23 cellular contexts compared by ENCODE assay signal in genomic region chr1:206828765-206829164, GRCh38. TPM values are rescaled to one million over a fixed set of nuclear protein-coding genes. Genes with fewer than 3 reads are reported as not detected.
A peak's percentile ranks its signal among the peaks of the same experiment; 100 is the strongest.
DNase-seq lines count a peak whose midpoint lies in the region; ATAC-seq and TF ChIP-seq lines count a peak whose summit lies in the region.
"Had no signal": no experiment of that assay in that cellular context is flagged by ENCODE, and none has a peak within 500 bp of the region (broad histone marks: within the 10 kb centered on the region; RNA-seq: fewer than 3 reads in every experiment).

No MANE protein-coding gene starts in this region.

- no peak for DNase-seq in stimulated activated naive CD8-positive, alpha-beta T cell treated with anti-CD3 and anti-CD28 coated beads, Interleukin-15, amount 100 ng/mL, for 72 hours
- no peak for DNase-seq in T-cell
- DNase-seq in fibroblast of pulmonary artery (ENCODE audit: low read depth): no peak
- no peak for DNase-seq in NCI-H510A (lab: John Stamatoyannopoulos, UW)
- no peak for DNase-seq in HEK293T (ENCODE audit: extremely low spot score)
- DNase-seq: activated CD4-positive, alpha-beta T cell treated with anti-CD3 and anti-CD28 coated beads, Interleukin-2, amount 50 U/mL, for 4 hours; activated T-cell treated with anti-CD3 and anti-CD28 coated beads, Interleukin-2, amount 50 U/mL, for 48 hours; caudate nucleus; foreskin melanocyte; GF-D8; left colon; NCI-H2107; NCI-H82; occipital lobe; right cardiac atrium; uterus had no signal

- H3K27ac Mint-ChIP-seq in stimulated activated naive CD8-positive, alpha-beta T cell treated with anti-CD3 and anti-CD28 coated beads, Interleukin-15, Interleukin-2, amounts not matched to agents 100 ng/mL and 50 ng/mL, for 24 hours: peak overlapping the region; percentile 60
- H3K27ac Mint-ChIP-seq in stimulated activated naive CD8-positive, alpha-beta T cell treated with anti-CD3 and anti-CD28 coated beads, Interleukin-15, amount 100 ng/mL, for 72 hours: no peak overlapping the region
- peak overlapping the region; percentile 88 to 89 for H3K27ac Mint-ChIP-seq in T-cell

- POLR2A ChIA-PET in T-cell (lab: Charles Lee) (interaction anchor here (0.6 to 0.7 kb wide), 3 partner anchors 87 to 225 kb away, joined by 3 to 4 read pairs (median 3); partner anchors contain the start of gene PFKFB2 (in 1 of the 2)), HEK293T (lab: Yijun Ruan, JAX) (no interaction called here)

- H3K9me3 Mint-ChIP-seq in stimulated activated naive CD8-positive, alpha-beta T cell treated with anti-CD3 and anti-CD28 coated beads, Interleukin-15, Interleukin-2, amounts not matched to agents 100 ng/mL and 50 ng/mL, for 24 hours: no peaks in the 10 kb centered on the region
- no peaks in the 10 kb centered on the region for H3K9me3 Mint-ChIP-seq in stimulated activated naive CD8-positive, alpha-beta T cell treated with anti-CD3 and anti-CD28 coated beads, Interleukin-15, amount 100 ng/mL, for 72 hours
- H3K9me3 Mint-ChIP-seq in T-cell: no peaks in the 10 kb centered on the region

- H3K36me3 Mint-ChIP-seq in stimulated activated naive CD8-positive, alpha-beta T cell treated with anti-CD3 and anti-CD28 coated beads, Interleukin-15, Interleukin-2, amounts not matched to agents 100 ng/mL and 50 ng/mL, for 24 hours (ENCODE audit: low read depth): no peaks in the 10 kb centered on the region
- H3K36me3 Mint-ChIP-seq in T-cell: no peaks in the 10 kb centered on the region

- H3K4me1 Mint-ChIP-seq in stimulated activated naive CD8-positive, alpha-beta T cell treated with anti-CD3 and anti-CD28 coated beads, Interleukin-15, Interleukin-2, amounts not matched to agents 100 ng/mL and 50 ng/mL, for 24 hours (ENCODE audit: low read depth): peaks cover 59% of the 10 kb centered on the region
- peaks cover 42% of the 10 kb centered on the region for H3K4me1 Mint-ChIP-seq in stimulated activated naive CD8-positive, alpha-beta T cell treated with anti-CD3 and anti-CD28 coated beads, Interleukin-15, amount 100 ng/mL, for 72 hours
- H3K4me1 Mint-ChIP-seq in T-cell: peaks cover 42 to 61% (median 42%) of the 10 kb centered on the region in 3 donors

- H3K4me3 Mint-ChIP-seq in stimulated activated naive CD8-positive, alpha-beta T cell treated with anti-CD3 and anti-CD28 coated beads, Interleukin-15, Interleukin-2, amounts not matched to agents 100 ng/mL and 50 ng/mL, for 24 hours: peak overlapping the region; percentile 54
- H3K4me3 Mint-ChIP-seq in stimulated activated naive CD8-positive, alpha-beta T cell treated with anti-CD3 and anti-CD28 coated beads, Interleukin-15, amount 100 ng/mL, for 72 hours: peak overlapping the region in 1 of 2 donors; percentile 61
- H3K4me3 Mint-ChIP-seq in T-cell: peak overlapping the region in 1 of 3 donors; percentile 66

- ATAC-seq in stimulated activated naive CD8-positive, alpha-beta T cell treated with anti-CD3 and anti-CD28 coated beads, Interleukin-15, amount 100 ng/mL, for 72 hours: no peak
- ATAC-seq in T-cell (replicated peaks in 1 of 4) (peak in 3 of 4 experiments; percentile 11 to 34 (median 19)), GM21515 (IDR thresholded peaks at IDR 0.05; ENCODE audit: unreplicated experiment) (no peak), GM19397 (IDR thresholded peaks at IDR 0.05; ENCODE audit: unreplicated experiment) (no peak)
- ATAC-seq: left colon, right cardiac atrium had no signal

- no peak overlapping the region for H3K4me3 ChIP-seq in fibroblast of pulmonary artery (replicated peaks; ENCODE audit: low read depth, low read length)
- H3K4me3 ChIP-seq: Peyer's patch, SK-N-MC, uterus had no signal

- no peaks in the 10 kb centered on the region for H3K27me3 Mint-ChIP-seq in stimulated activated naive CD8-positive, alpha-beta T cell treated with anti-CD3 and anti-CD28 coated beads, Interleukin-15, Interleukin-2, amounts not matched to agents 100 ng/mL and 50 ng/mL, for 24 hours
- peaks cover 2% of the 10 kb centered on the region for H3K27me3 Mint-ChIP-seq in stimulated activated naive CD8-positive, alpha-beta T cell treated with anti-CD3 and anti-CD28 coated beads, Interleukin-15, amount 100 ng/mL, for 72 hours
- peaks cover 0 to 2% of the 10 kb centered on the region in 2 donors for H3K27me3 Mint-ChIP-seq in T-cell

- peak; percentile 6 for TF ChIP-seq CTCF in fibroblast of pulmonary artery (IDR thresholded peaks at IDR 0.05; ENCODE audit: low read length, missing control alignments)

- CTCF ChIA-PET in T-cell (lab: Charles Lee): interaction anchor here (0.6 to 0.8 kb wide), 6 partner anchors 10 to 616 kb away, joined by 3 to 4 read pairs (median 3); no protein-coding TSS in a partner anchor
- CTCF ChIA-PET in HEK293T (lab: Yijun Ruan, JAX): no interaction called here

TF ChIP-seq in HEK293T, 16 proteins besides CTCF, POLR2A, EP300 and RAD21:
- no peak for TF ChIP-seq BHLHE40 (IDR thresholded peaks at IDR 0.05; ENCODE audit: borderline replicate concordance)
- TF ChIP-seq LEF1 (IDR thresholded peaks at IDR 0.05; ENCODE audit: borderline replicate concordance): no peak
- no peak for TF ChIP-seq FOXA1 (IDR thresholded peaks at IDR 0.05)
- no peak for TF ChIP-seq HDGF (IDR thresholded peaks at IDR 0.05; ENCODE audit: borderline replicate concordance)
- TF ChIP-seq PKNOX1 (IDR thresholded peaks at IDR 0.05): no peak
- no peak for TF ChIP-seq ZNF384 (IDR thresholded peaks at IDR 0.05)
- no peak for TF ChIP-seq SP1 (IDR thresholded peaks at IDR 0.05)
- TF ChIP-seq FOXK2 (IDR thresholded peaks at IDR 0.05): no peak

RNA-seq across cellular contexts. Expression of gene IL20, which starts 36.7 kb away (rescaled TPM):
- total RNA-seq in T-cell: not detected
- total RNA-seq: H4, left colon, mononuclear cell, Peyer's patch, right cardiac atrium had no signal

RNA-seq across cellular contexts. Expression of gene IL10, which starts 56.5 kb away (rescaled TPM):
- total RNA-seq in T-cell: 1 to 10 TPM in 1 of 5 donors, under 1 TPM in 2, not detected in 2; 0.19 to 1.1 (median 0.26) TPM
- total RNA-seq: H4, occipital lobe had no signal

RNA-seq across cellular contexts. Expression of gene IL19, which starts 58.2 kb away (rescaled TPM):
- not detected for total RNA-seq in T-cell
- total RNA-seq: H4, left colon, occipital lobe, Peyer's patch, right cardiac atrium had no signal

Comparison
In these comparisons a context has a peak if more than half of its experiments do, and no peak if none do; other contexts are left out.
1. H3K27ac Mint-ChIP-seq: peak in stimulated activated naive CD8-positive, alpha-beta T cell treated with anti-CD3 and anti-CD28 coated beads, Interleukin-15, Interleukin-2, amounts not matched to agents 100 ng/mL and 50 ng/mL, for 24 hours (single experiment) and T-cell (2 of 2); none in stimulated activated naive CD8-positive, alpha-beta T cell treated with anti-CD3 and anti-CD28 coated beads, Interleukin-15, amount 100 ng/mL, for 72 hours (0 of 2).
2. ATAC-seq: peak in T-cell (3 of 4); none in stimulated activated naive CD8-positive, alpha-beta T cell treated with anti-CD3 and anti-CD28 coated beads, Interleukin-15, amount 100 ng/mL, for 72 hours (single experiment), GM21515 (single experiment) and GM19397 (single experiment).